ENCODE assay signal across 27 cellular contexts in genomic region chr12:83996671-83997070, GRCh38.
"Had no signal": no experiment of that assay in that cellular context is flagged by ENCODE, and none has a peak within 500 bp of the region (broad histone marks: within the 10 kb centered on the region; RNA-seq: fewer than 3 reads in every experiment).

No MANE protein-coding gene starts in this region.

- H3K4me2 ChIP-seq: hepatocyte had no signal

- ATAC-seq: activated CD4-positive, CD25-positive, alpha-beta regulatory T cell treated with anti-CD3 and anti-CD28 coated beads, Interleukin-2, amount 50 U/mL, for 24 hours; activated naive CD8-positive, alpha-beta T cell treated with anti-CD3 and anti-CD28 coated beads, Interleukin-2, amount 50 U/mL, for 24 hours; effector memory CD8-positive, alpha-beta T cell had no signal

- H2AFZ ChIP-seq: hepatocyte had no signal

- H3K4me3 ChIP-seq: colonic mucosa, dorsolateral prefrontal cortex, esophagus muscularis mucosa, hepatocyte, ovary, prostate gland, thoracic aorta, vagina had no signal

- DNase-seq: activated CD4-positive, alpha-beta memory T cell treated with anti-CD3 and anti-CD28 coated beads, Interleukin-2, amount 10 ng/mL, durations not matched to agents 7 days and 5 days; activated CD4-positive, alpha-beta T cell treated with anti-CD3 and anti-CD28 coated beads, Interleukin-2, amount 10 ng/mL, durations not matched to agents 24 days and 14 days; activated effector memory CD4-positive, alpha-beta T cell treated with anti-CD3 and anti-CD28 coated beads, Interleukin-2, amount 50 U/mL, for 16 hours; activated naive CD4-positive, alpha-beta T cell treated with anti-CD3 and anti-CD28 coated beads, Interleukin-2, amount 50 U/mL, for 16 hours; activated naive CD8-positive, alpha-beta T cell treated with anti-CD3 and anti-CD28 coated beads, Interleukin-2, amount 50 U/mL, for 24 hours; anterior cingulate cortex; central memory CD4-positive, alpha-beta T cell; colonic mucosa; dorsolateral prefrontal cortex; effector memory CD8-positive, alpha-beta T cell; foreskin melanocyte; glutamatergic neuron; ovary; stimulated activated CD4-positive, alpha-beta T cell treated with anti-CD3 and anti-CD28 coated beads, Interleukin-2, amount 100 ng/mL, for 48 hours; stimulated activated naive CD4-positive, alpha-beta T cell had no signal

- H3K36me3 ChIP-seq: colonic mucosa, esophagus muscularis mucosa, neutrophil, ovary, prostate gland, thoracic aorta, vagina had no signal

- H3K4me1 ChIP-seq: colonic mucosa, esophagus muscularis mucosa, prostate gland, vagina had no signal

- H3K79me2 ChIP-seq: hepatocyte had no signal

- H3K9me3 ChIP-seq: colonic mucosa, neutrophil, ovary, prostate gland, thoracic aorta, vagina had no signal

- H3K27me3 ChIP-seq: colonic mucosa, dorsolateral prefrontal cortex, esophagus muscularis mucosa, hepatocyte, neutrophil, ovary, vagina had no signal

- H3K36me3 Mint-ChIP-seq: brain, memory B cell, type B pancreatic cell had no signal

- H3K27ac ChIP-seq: colonic mucosa, dorsolateral prefrontal cortex, esophagus muscularis mucosa, hepatocyte, neutrophil, ovary, prostate gland, thoracic aorta, vagina had no signal

- H3K4me3 Mint-ChIP-seq: activated CD4-positive, alpha-beta memory T cell treated with anti-CD3 and anti-CD28 coated beads, Interleukin-2, amount 10 ng/mL, durations not matched to agents 7 days and 5 days; activated CD4-positive, alpha-beta T cell treated with anti-CD3 and anti-CD28 coated beads, Interleukin-2, amount 10 ng/mL, durations not matched to agents 24 days and 14 days; activated naive CD8-positive, alpha-beta T cell treated with anti-CD3 and anti-CD28 coated beads, Interleukin-2, amount 50 U/mL, for 24 hours; brain; effector memory CD8-positive, alpha-beta T cell; memory B cell; nephron; T-helper 1 cell treated with Interleukin-12 subunit alpha and Interleukin-12 subunit beta and Interleukin-4 antibody, amounts not matched to agents 30 μg/mL and 1 μg/mL, for 36 hours; type B pancreatic cell had no signal

- H3K4me1 Mint-ChIP-seq: activated CD4-positive, alpha-beta memory T cell treated with anti-CD3 and anti-CD28 coated beads, Interleukin-2, amount 10 ng/mL, durations not matched to agents 7 days and 5 days; activated CD4-positive, alpha-beta T cell treated with anti-CD3 and anti-CD28 coated beads, Interleukin-2, amount 10 ng/mL, durations not matched to agents 24 days and 14 days; activated naive CD8-positive, alpha-beta T cell treated with anti-CD3 and anti-CD28 coated beads, Interleukin-2, amount 50 U/mL, for 24 hours; brain; memory B cell; nephron had no signal

- H3K27ac Mint-ChIP-seq: activated CD4-positive, alpha-beta memory T cell treated with anti-CD3 and anti-CD28 coated beads, Interleukin-2, amount 10 ng/mL, durations not matched to agents 7 days and 5 days; activated CD4-positive, alpha-beta T cell treated with anti-CD3 and anti-CD28 coated beads, Interleukin-2, amount 10 ng/mL, durations not matched to agents 24 days and 14 days; activated naive CD8-positive, alpha-beta T cell treated with anti-CD3 and anti-CD28 coated beads, Interleukin-2, amount 50 U/mL, for 24 hours; brain; effector memory CD8-positive, alpha-beta T cell; memory B cell; nephron; T-helper 1 cell treated with Interleukin-12 subunit alpha and Interleukin-12 subunit beta and Interleukin-4 antibody, amounts not matched to agents 30 μg/mL and 1 μg/mL, for 36 hours; type B pancreatic cell had no signal

- H3K27me3 Mint-ChIP-seq: activated CD4-positive, alpha-beta memory T cell treated with anti-CD3 and anti-CD28 coated beads, Interleukin-2, amount 10 ng/mL, durations not matched to agents 7 days and 5 days; activated CD4-positive, alpha-beta T cell treated with anti-CD3 and anti-CD28 coated beads, Interleukin-2, amount 10 ng/mL, durations not matched to agents 24 days and 14 days; activated naive CD8-positive, alpha-beta T cell treated with anti-CD3 and anti-CD28 coated beads, Interleukin-2, amount 50 U/mL, for 24 hours; brain; effector memory CD8-positive, alpha-beta T cell; memory B cell; type B pancreatic cell had no signal

- H3K9me3 Mint-ChIP-seq: activated CD4-positive, alpha-beta memory T cell treated with anti-CD3 and anti-CD28 coated beads, Interleukin-2, amount 10 ng/mL, durations not matched to agents 7 days and 5 days; activated CD4-positive, alpha-beta T cell treated with anti-CD3 and anti-CD28 coated beads, Interleukin-2, amount 10 ng/mL, durations not matched to agents 24 days and 14 days; type B pancreatic cell had no signal
